24 cellular contexts compared by ENCODE assay signal in genomic region chr13:110664074-110664473, GRCh38.
"Had no signal": no experiment of that assay in that cellular context is flagged by ENCODE, and none has a peak within 500 bp of the region (broad histone marks: within the 10 kb centered on the region; RNA-seq: fewer than 3 reads in every experiment).

No MANE protein-coding gene starts in this region.

- H3K4me3 Mint-ChIP-seq: activated naive CD8-positive, alpha-beta T cell; activated T-cell treated with anti-CD3 and anti-CD28 coated beads, Interleukin-2, amount 50 U/mL, for 4 hours; central memory CD8-positive, alpha-beta T cell; memory B cell; nephron progenitor cell; type B pancreatic cell had no signal

- H3K4me3 ChIP-seq: breast epithelium, esophagus muscularis mucosa, gastrocnemius medialis, sigmoid colon, thoracic aorta had no signal

- H3K27ac ChIP-seq: breast epithelium, esophagus muscularis mucosa, gastrocnemius medialis, thoracic aorta had no signal

- H3K9me3 Mint-ChIP-seq: activated T-cell treated with anti-CD3 and anti-CD28 coated beads, Interleukin-2, amount 50 U/mL, for 4 hours; central memory CD8-positive, alpha-beta T cell had no signal

- H3K4me1 ChIP-seq: breast epithelium, esophagus muscularis mucosa, gastrocnemius medialis, sigmoid colon had no signal

- H3K27ac Mint-ChIP-seq: activated naive CD8-positive, alpha-beta T cell; activated T-helper 2 cell treated with anti-CD3 and anti-CD28 coated beads, Interferon-gamma antibody, Interleukin-2, Interleukin-4, amounts not matched to agents 10 μg/mL and 5 μg/mL and 100 μg/mL, durations not matched to agents 14 hours and 24 hours and 36 hours; nephron progenitor cell; type B pancreatic cell had no signal

- H3K27me3 Mint-ChIP-seq: activated naive CD8-positive, alpha-beta T cell; central memory CD8-positive, alpha-beta T cell; memory B cell; type B pancreatic cell had no signal

- H3K27me3 ChIP-seq: breast epithelium, esophagus muscularis mucosa, gastrocnemius medialis, sigmoid colon had no signal

- H3K4me1 Mint-ChIP-seq: nephron progenitor cell had no signal

- ATAC-seq: activated T-cell treated with anti-CD3 and anti-CD28 coated beads, Interleukin-2, amount 50 U/mL, for 4 hours; gastrocnemius medialis; left colon had no signal

- H3K36me3 ChIP-seq: breast epithelium had no signal

- H3K9me3 ChIP-seq: gastrocnemius medialis, sigmoid colon, thoracic aorta had no signal

- DNase-seq: activated CD4-positive, alpha-beta T cell treated with anti-CD3 and anti-CD28 coated beads for 4 hours; activated CD4-positive, alpha-beta T cell treated with anti-CD3 and anti-CD28 coated beads, Interleukin-2, amount 50 U/mL, for 48 hours; activated CD4-positive, CD25-positive, alpha-beta regulatory T cell; activated CD8-positive, alpha-beta memory T cell treated with anti-CD3 and anti-CD28 coated beads, Interleukin-2, amount 50 U/mL, for 48 hours; activated naive CD4-positive, alpha-beta T cell; activated T-cell treated with anti-CD3 and anti-CD28 coated beads, Interleukin-2, amount 50 U/mL, for 4 hours; amniotic stem cell; gastrocnemius medialis; head of caudate nucleus; left colon; nephron progenitor cell; nucleus accumbens; sigmoid colon; stimulated activated CD4-positive, alpha-beta T cell treated with anti-CD3 and anti-CD28 coated beads, Interleukin-4, amount 100 ng/mL, for 1 hour; stimulated activated naive CD4-positive, alpha-beta T cell treated with Interleukin-2 at 50 U/mL for 16 hours; T1000 had no signal
